Comparison of ENCODE assay signal across 18 cellular contexts in genomic region chr5:54760182-54760935, GRCh38.
A peak's percentile ranks its signal among the peaks of the same experiment; 100 is the strongest.
DNase-seq lines count a peak whose midpoint lies in the region; ATAC-seq and TF ChIP-seq lines count a peak whose summit lies in the region.
"Had no signal": no experiment of that assay in that cellular context is flagged by ENCODE, and none has a peak within 500 bp of the region (broad histone marks: within the 10 kb centered on the region; RNA-seq: fewer than 3 reads in every experiment).

No MANE protein-coding gene starts in this region.

- no peak overlapping the region for H3K9ac ChIP-seq in PC-3 (ENCODE audit: low read length)
- H3K9ac ChIP-seq in fibroblast of lung (ENCODE audit: insufficient read depth, low read length), result no peak overlapping the region

- no peaks in the 10 kb centered on the region for H3K9me2 ChIP-seq in PC-3 (replicated peaks; ENCODE audit: low read length)

- H3K27ac ChIP-seq in PC-3 (ENCODE audit: low read length), result no peak overlapping the region
- H3K27ac ChIP-seq in fibroblast of lung (ENCODE audit: insufficient read depth, low read length), result peak overlapping the region; percentile 83
- H3K27ac ChIP-seq in naive thymus-derived CD4-positive, alpha-beta T cell (ENCODE audit: low read depth, low read length), result no peak overlapping the region
- H3K27ac ChIP-seq: epithelial cell of prostate, neutrophil had no signal

- H3K36me3 Mint-ChIP-seq in activated CD4-positive, alpha-beta T cell treated with anti-CD3 and anti-CD28 coated beads, Interleukin-2, amount 10 ng/mL, durations not matched to agents 24 days and 14 days (ENCODE audit: low read depth), result peaks cover 3% of the 10 kb centered on the region
- H3K36me3 Mint-ChIP-seq in stimulated activated naive B cell treated with anti-CD40 and anti-IgM and Interleukin-4, amounts not matched to agents 10 μg/mL and 1 μg/mL and 100 μg/mL, for 72 hours, result no peaks in the 10 kb centered on the region
- peaks cover 0 to 16% (median 0%) of the 10 kb centered on the region in 5 donors for H3K36me3 Mint-ChIP-seq in naive thymus-derived CD4-positive, alpha-beta T cell
- H3K36me3 Mint-ChIP-seq: brain had no signal

- H2AFZ ChIP-seq in PC-3 (ENCODE audit: low read length) (no peak overlapping the region), fibroblast of lung (ENCODE audit: low read length) (no peak overlapping the region)

- intact Hi-C loops in activated CD4-positive, alpha-beta T cell treated with anti-CD3 and anti-CD28 coated beads, Interleukin-2, amount 10 ng/mL, durations not matched to agents 24 days and 14 days (cut with micrococcal nuclease), result no loop called here
- intact Hi-C loops in PC-3 (cut with micrococcal nuclease), result no loop called here
- intact Hi-C loops in naive thymus-derived CD4-positive, alpha-beta T cell (cut with micrococcal nuclease), result no loop called here

- no peak overlapping the region for H3K4me3 Mint-ChIP-seq in activated CD4-positive, alpha-beta T cell treated with anti-CD3 and anti-CD28 coated beads, Interleukin-2, amount 10 ng/mL, durations not matched to agents 24 days and 14 days
- no peak overlapping the region for H3K4me3 Mint-ChIP-seq in stimulated activated naive B cell treated with anti-CD40 and anti-IgM and Interleukin-4, amounts not matched to agents 10 μg/mL and 1 μg/mL and 100 μg/mL, for 72 hours
- no peak overlapping the region for H3K4me3 Mint-ChIP-seq in naive thymus-derived CD4-positive, alpha-beta T cell
- H3K4me3 Mint-ChIP-seq: activated T-helper 17 cell treated with anti-CD3 and anti-CD28 coated beads, Interleukin-2, amount 50 U/mL, for 72 hours; brain had no signal

- POLR2A ChIA-PET in PC-3 (lab: Charles Lee; ENCODE audit: unreplicated experiment), result no interaction called here
- POLR2A ChIA-PET in naive thymus-derived CD4-positive, alpha-beta T cell (lab: Charles Lee), result interaction anchor here (1.1 to 2.9 kb wide), 2 partner anchors 11 to 18 kb away, joined by 3 to 11 read pairs; no protein-coding TSS in a partner anchor

- CTCF ChIA-PET in PC-3 (lab: Charles Lee), result no interaction called here
- CTCF ChIA-PET in naive thymus-derived CD4-positive, alpha-beta T cell (lab: Charles Lee), result no interaction called here

- no peak overlapping the region for H3K4me3 ChIP-seq in PC-3 (ENCODE audit: low read length)
- H3K4me3 ChIP-seq in fibroblast of lung (replicated peaks in 1 of 4; ENCODE audit: control extremely low read depth in 1 of 4, insufficient read depth in 1 of 4, low read depth in 3 of 4, low read length in 4 of 4), result no peak overlapping the region
- H3K4me3 ChIP-seq in naive thymus-derived CD4-positive, alpha-beta T cell (ENCODE audit: low read length), result no peak overlapping the region

- H3K9me3 Mint-ChIP-seq in activated CD4-positive, alpha-beta T cell treated with anti-CD3 and anti-CD28 coated beads, Interleukin-2, amount 10 ng/mL, durations not matched to agents 24 days and 14 days, result peaks cover 10% of the 10 kb centered on the region
- H3K9me3 Mint-ChIP-seq in stimulated activated naive B cell treated with anti-CD40 and anti-IgM and Interleukin-4, amounts not matched to agents 10 μg/mL and 1 μg/mL and 100 μg/mL, for 72 hours, result peaks cover 4 to 6% of the 10 kb centered on the region in 2 donors
- H3K9me3 Mint-ChIP-seq in naive thymus-derived CD4-positive, alpha-beta T cell, result peaks cover 0 to 13% (median 0%) of the 10 kb centered on the region in 11 donors
- H3K9me3 Mint-ChIP-seq: brain had no signal

- peaks cover 4% of the 10 kb centered on the region for H3K4me1 ChIP-seq in PC-3 (ENCODE audit: insufficient read depth, low read length)
- peaks cover 17% of the 10 kb centered on the region for H3K4me1 ChIP-seq in fibroblast of lung (ENCODE audit: control insufficient read depth, extremely low read depth, insufficient read depth, low read length)
- H3K4me1 ChIP-seq in naive thymus-derived CD4-positive, alpha-beta T cell (ENCODE audit: control insufficient read depth in 2 of 2, insufficient read depth in 2 of 2, low read length in 2 of 2), result peaks cover 14 to 15% of the 10 kb centered on the region in 2 donors
- H3K4me1 ChIP-seq: Caco-2 had no signal

- peak; percentile 54 for DNase-seq in activated CD4-positive, alpha-beta T cell treated with anti-CD3 and anti-CD28 coated beads, Interleukin-2, amount 10 ng/mL, durations not matched to agents 24 days and 14 days
- DNase-seq in activated CD4-positive, alpha-beta T cell treated with anti-CD3 and anti-CD28 coated beads for 1 hour, result no peak
- DNase-seq in PC-3 (peak; percentile 38), fibroblast of lung (ENCODE audit: low read depth in 2 of 2) (peak; percentile 35 to 51), NCI-H510A (lab: John Stamatoyannopoulos, UW) (no peak), NCI-H748 (lab: John Stamatoyannopoulos, UW; ENCODE audit: unreplicated experiment) (no peak)
- DNase-seq in stimulated activated naive B cell treated with anti-CD40 and anti-IgM and Interleukin-4, amounts not matched to agents 10 μg/mL and 1 μg/mL and 100 μg/mL, for 72 hours, result no peak
- no peak for DNase-seq in naive thymus-derived CD4-positive, alpha-beta T cell
- DNase-seq: activated CD4-positive, alpha-beta T cell treated with anti-CD3 and anti-CD28 coated beads, Interleukin-2, amount 50 U/mL, for 48 hours; Caco-2; Karpas-422; NCI-H187; NCI-H82; small intestine had no signal

- H3K4me2 ChIP-seq in PC-3 (ENCODE audit: low read length) (no peak overlapping the region), fibroblast of lung (ENCODE audit: extremely low read depth, insufficient read depth, low read length) (no peak overlapping the region)

- H4K20me1 ChIP-seq in PC-3 (ENCODE audit: low read length) (no peaks in the 10 kb centered on the region), fibroblast of lung (ENCODE audit: control insufficient read depth, extremely low read depth, insufficient read depth, low read length) (no peaks in the 10 kb centered on the region)

- no peak overlapping the region for H3K27ac Mint-ChIP-seq in activated CD4-positive, alpha-beta T cell treated with anti-CD3 and anti-CD28 coated beads, Interleukin-2, amount 10 ng/mL, durations not matched to agents 24 days and 14 days
- no peak overlapping the region for H3K27ac Mint-ChIP-seq in stimulated activated naive B cell treated with anti-CD40 and anti-IgM and Interleukin-4, amounts not matched to agents 10 μg/mL and 1 μg/mL and 100 μg/mL, for 72 hours
- no peak overlapping the region for H3K27ac Mint-ChIP-seq in naive thymus-derived CD4-positive, alpha-beta T cell
- H3K27ac Mint-ChIP-seq: activated T-helper 17 cell treated with anti-CD3 and anti-CD28 coated beads, Interleukin-2, amount 50 U/mL, for 72 hours had no signal

- no peak for ATAC-seq in PC-3
- peak; percentile 30 to 38 for ATAC-seq in stimulated activated naive B cell treated with anti-CD40 and anti-IgM and Interleukin-4, amounts not matched to agents 10 μg/mL and 1 μg/mL and 100 μg/mL, for 72 hours (replicated peaks)
- ATAC-seq in naive thymus-derived CD4-positive, alpha-beta T cell, result no peak
- ATAC-seq: activated T-helper 17 cell treated with anti-CD3 and anti-CD28 coated beads, Interleukin-2, amount 50 U/mL, for 72 hours had no signal

- peaks cover 2% of the 10 kb centered on the region for H3K27me3 Mint-ChIP-seq in activated CD4-positive, alpha-beta T cell treated with anti-CD3 and anti-CD28 coated beads, Interleukin-2, amount 10 ng/mL, durations not matched to agents 24 days and 14 days
- H3K27me3 Mint-ChIP-seq in stimulated activated naive B cell treated with anti-CD40 and anti-IgM and Interleukin-4, amounts not matched to agents 10 μg/mL and 1 μg/mL and 100 μg/mL, for 72 hours, result no peaks in the 10 kb centered on the region
- H3K27me3 Mint-ChIP-seq in naive thymus-derived CD4-positive, alpha-beta T cell, result peaks cover 0 to 6% (median 0%) of the 10 kb centered on the region in 5 donors
- H3K27me3 Mint-ChIP-seq: activated T-helper 17 cell treated with anti-CD3 and anti-CD28 coated beads, Interleukin-2, amount 50 U/mL, for 72 hours had no signal

- H3K79me2 ChIP-seq in PC-3 (ENCODE audit: low read length), result no peaks in the 10 kb centered on the region
- H3K79me2 ChIP-seq in fibroblast of lung (ENCODE audit: control insufficient read depth, insufficient read depth, low read length), result no peaks in the 10 kb centered on the region

- no peaks in the 10 kb centered on the region for H3K36me3 ChIP-seq in PC-3 (ENCODE audit: low read depth, low read length)
- no peaks in the 10 kb centered on the region for H3K36me3 ChIP-seq in fibroblast of lung (ENCODE audit: control insufficient read depth, insufficient read depth, low read length)
- H3K36me3 ChIP-seq in naive thymus-derived CD4-positive, alpha-beta T cell (ENCODE audit: control insufficient read depth in 2 of 3, insufficient read depth in 3 of 3, low read length in 3 of 3), result no peaks in the 10 kb centered on the region
- H3K36me3 ChIP-seq: neutrophil had no signal

- H3K4me1 Mint-ChIP-seq in activated CD4-positive, alpha-beta T cell treated with anti-CD3 and anti-CD28 coated beads, Interleukin-2, amount 10 ng/mL, durations not matched to agents 24 days and 14 days, result peaks cover 24% of the 10 kb centered on the region
- H3K4me1 Mint-ChIP-seq in stimulated activated naive B cell treated with anti-CD40 and anti-IgM and Interleukin-4, amounts not matched to agents 10 μg/mL and 1 μg/mL and 100 μg/mL, for 72 hours, result peaks cover 52 to 67% of the 10 kb centered on the region in 2 donors
- H3K4me1 Mint-ChIP-seq in naive thymus-derived CD4-positive, alpha-beta T cell, result peaks cover 17 to 35% (median 18%) of the 10 kb centered on the region in 7 donors

- H3F3A ChIP-seq in PC-3 (ENCODE audit: low read length, unreplicated experiment), result no peaks in the 10 kb centered on the region

- BruUV-seq in PC-3 (replicated peaks; lab: Mats Ljungman, UMichigan), result no TSS peak

- TF ChIP-seq CTCF in PC-3 (conservative IDR thresholded peaks at IDR 0.05; ENCODE audit: low read depth, low read length) (no peak), fibroblast of lung (conservative IDR thresholded peaks at IDR 0.05 in 1 of 2, IDR thresholded peaks at IDR 0.05 in 1 of 2; ENCODE audit: low read depth in 1 of 2, low read length in 2 of 2) (no peak)

- H3K27me3 ChIP-seq in PC-3 (ENCODE audit: low read length), result no peaks in the 10 kb centered on the region
- no peaks in the 10 kb centered on the region for H3K27me3 ChIP-seq in fibroblast of lung (ENCODE audit: control insufficient read depth, insufficient read depth, low read length)
- H3K27me3 ChIP-seq in naive thymus-derived CD4-positive, alpha-beta T cell (ENCODE audit: control insufficient read depth in 2 of 2, insufficient read depth in 2 of 2, low read length in 2 of 2), result no peaks in the 10 kb centered on the region
- H3K27me3 ChIP-seq: neutrophil had no signal

- H3K9me3 ChIP-seq in PC-3 (ENCODE audit: low read length), result no peaks in the 10 kb centered on the region
- no peaks in the 10 kb centered on the region for H3K9me3 ChIP-seq in fibroblast of lung (ENCODE audit: control insufficient read depth, insufficient read depth, low read depth, low read length)
- H3K9me3 ChIP-seq in naive thymus-derived CD4-positive, alpha-beta T cell (ENCODE audit: control insufficient read depth in 2 of 3, low read length in 3 of 3), result no peaks in the 10 kb centered on the region
- H3K9me3 ChIP-seq: Caco-2, neutrophil had no signal

Comparison
In these comparisons a context has a peak if more than half of its experiments do, and no peak if none do; other contexts are left out.
1. DNase-seq: peak in activated CD4-positive, alpha-beta T cell treated with anti-CD3 and anti-CD28 coated beads, Interleukin-2, amount 10 ng/mL, durations not matched to agents 24 days and 14 days (single experiment), PC-3 (single experiment) and fibroblast of lung (2 of 2); none in activated CD4-positive, alpha-beta T cell treated with anti-CD3 and anti-CD28 coated beads for 1 hour (single experiment), stimulated activated naive B cell treated with anti-CD40 and anti-IgM and Interleukin-4, amounts not matched to agents 10 μg/mL and 1 μg/mL and 100 μg/mL, for 72 hours (single experiment), naive thymus-derived CD4-positive, alpha-beta T cell (0 of 9), NCI-H510A (single experiment) and NCI-H748 (single experiment).
2. ATAC-seq: peak in stimulated activated naive B cell treated with anti-CD40 and anti-IgM and Interleukin-4, amounts not matched to agents 10 μg/mL and 1 μg/mL and 100 μg/mL, for 72 hours (2 of 2); none in PC-3 (single experiment) and naive thymus-derived CD4-positive, alpha-beta T cell (single experiment).